In genomic region chr20:36305602-36306556, GRCh38 we compare ENCODE assay signal across 8 cellular contexts. TPM values are rescaled to one million over a fixed set of nuclear protein-coding genes. Genes with fewer than 3 reads are reported as not detected.
A peak's percentile ranks its signal among the peaks of the same experiment; 100 is the strongest.
DNase-seq lines count a peak whose midpoint lies in the region; ATAC-seq, FAIRE-seq and TF ChIP-seq lines count a peak whose summit lies in the region.

A gene with protein sequence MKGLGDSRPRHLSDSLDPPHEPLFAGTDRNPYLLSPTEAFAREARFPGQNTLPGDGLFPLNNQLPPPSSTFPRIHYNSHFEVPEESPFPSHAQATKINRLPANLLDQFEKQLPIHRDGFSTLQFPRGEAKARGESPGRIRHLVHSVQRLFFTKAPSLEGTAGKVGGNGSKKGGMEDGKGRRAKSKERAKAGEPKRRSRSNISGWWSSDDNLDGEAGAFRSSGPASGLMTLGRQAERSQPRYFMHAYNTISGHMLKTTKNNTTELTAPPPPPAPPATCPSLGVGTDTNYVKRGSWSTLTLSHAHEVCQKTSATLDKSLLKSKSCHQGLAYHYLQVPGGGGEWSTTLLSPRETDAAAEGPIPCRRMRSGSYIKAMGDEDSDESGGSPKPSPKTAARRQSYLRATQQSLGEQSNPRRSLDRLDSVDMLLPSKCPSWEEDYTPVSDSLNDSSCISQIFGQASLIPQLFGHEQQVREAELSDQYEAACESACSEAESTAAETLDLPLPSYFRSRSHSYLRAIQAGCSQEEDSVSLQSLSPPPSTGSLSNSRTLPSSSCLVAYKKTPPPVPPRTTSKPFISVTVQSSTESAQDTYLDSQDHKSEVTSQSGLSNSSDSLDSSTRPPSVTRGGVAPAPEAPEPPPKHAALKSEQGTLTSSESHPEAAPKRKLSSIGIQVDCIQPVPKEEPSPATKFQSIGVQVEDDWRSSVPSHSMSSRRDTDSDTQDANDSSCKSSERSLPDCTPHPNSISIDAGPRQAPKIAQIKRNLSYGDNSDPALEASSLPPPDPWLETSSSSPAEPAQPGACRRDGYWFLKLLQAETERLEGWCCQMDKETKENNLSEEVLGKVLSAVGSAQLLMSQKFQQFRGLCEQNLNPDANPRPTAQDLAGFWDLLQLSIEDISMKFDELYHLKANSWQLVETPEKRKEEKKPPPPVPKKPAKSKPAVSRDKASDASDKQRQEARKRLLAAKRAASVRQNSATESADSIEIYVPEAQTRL (plus strand): TSS chr20:36306339. CDS start chr20:36431718, 125,379 bp downstream.

- no peak within 1 kb of the TSS for H3K9ac ChIP-seq in BLaER1 treated with 17β-estradiol and CSF1 and Interleukin-3, amounts not matched to agents 10 nM and 100 nM
- no peak within 1 kb of the TSS for H3K9ac ChIP-seq in endothelial cell of umbilical vein (replicated peaks; ENCODE audit: extremely low read depth, insufficient read depth, low read length)

- H3K4me2 ChIP-seq in BLaER1 treated with 17β-estradiol and CSF1 and Interleukin-3, amounts not matched to agents 10 nM and 100 nM, result peak within 1 kb of the TSS; percentile 45 to 78 (median 60); a peak in 19 of 22 replicates
- H3K4me2 ChIP-seq in endothelial cell of umbilical vein (ENCODE audit: insufficient read depth, low read length), result no peak within 1 kb of the TSS

- no peaks in the 10 kb centered on the region for H3K79me2 ChIP-seq in endothelial cell of umbilical vein (ENCODE audit: control insufficient read depth, insufficient read depth, low read length)

- no peaks in the 10 kb centered on the region for H3K9me1 ChIP-seq in endothelial cell of umbilical vein (replicated peaks; ENCODE audit: control insufficient read depth, extremely low read depth, insufficient read depth, low read length)

- BruUV-seq in endothelial cell of umbilical vein (replicated peaks; lab: Mats Ljungman, UMichigan), result no TSS peak

- H3K27me3 ChIP-seq in BLaER1 treated with 17β-estradiol and CSF1 and Interleukin-3, amounts not matched to agents 10 nM and 100 nM, result peaks cover 63 to 90% (median 81%) of the 10 kb centered on the region in 11 experiments
- H3K27me3 ChIP-seq in endothelial cell of umbilical vein (ENCODE audit: control insufficient read depth in 2 of 2, insufficient read depth in 2 of 2, low read length in 2 of 2), result peaks cover 57 to 64% of the 10 kb centered on the region in 2 experiments

- TF ChIP-seq POLR2A in endothelial cell of umbilical vein (IDR thresholded peaks at IDR 0.05; ENCODE audit: low read depth, low read length), result no peak

- no peaks in the 10 kb centered on the region for H3K36me3 Mint-ChIP-seq in natural killer cell

- no peaks in the 10 kb centered on the region for H3K9me3 ChIP-seq in BLaER1 treated with 17β-estradiol and CSF1 and Interleukin-3, amounts not matched to agents 10 nM and 100 nM (replicated peaks in 1 of 11)
- no peaks in the 10 kb centered on the region for H3K9me3 ChIP-seq in endothelial cell of umbilical vein (replicated peaks; ENCODE audit: control insufficient read depth, insufficient read depth, low read length)

- dilution Hi-C loops in endothelial cell of umbilical vein (cut with MboI; ENCODE audit: extremely low pct_ligation_motif_present, low sequenced_read_pairs), result no loop called here

- no peaks in the 10 kb centered on the region for H3K36me3 ChIP-seq in BLaER1 treated with 17β-estradiol and CSF1 and Interleukin-3, amounts not matched to agents 10 nM and 100 nM
- no peaks in the 10 kb centered on the region for H3K36me3 ChIP-seq in endothelial cell of umbilical vein (ENCODE audit: control insufficient read depth in 2 of 2, extremely low read depth in 1 of 2, insufficient read depth in 2 of 2, low read length in 2 of 2)

- POLR2A ChIA-PET in endothelial cell of umbilical vein (lab: Charles Lee), result no interaction called here

- H3K9me3 Mint-ChIP-seq in natural killer cell, result no peaks in the 10 kb centered on the region

- H3K27ac Mint-ChIP-seq in natural killer cell, result no peak within 1 kb of the TSS

- TF ChIP-seq CTCF in endothelial cell of umbilical vein (IDR thresholded peaks at IDR 0.05; ENCODE audit: extremely low read depth in 1 of 2, insufficient read depth in 1 of 2, low read depth in 1 of 2, low read length in 2 of 2) (no peak), natural killer cell (IDR thresholded peaks at IDR 0.05) (no peak)

- FAIRE-seq in endothelial cell of umbilical vein (lab: Jason Lieb, UNC), result no peak

- peak in 1 of 3 donors; percentile 38 for ATAC-seq in natural killer cell
- ATAC-seq in HG02642 (IDR thresholded peaks at IDR 0.05; ENCODE audit: poor library complexity, unreplicated experiment), result no peak

- CTCF ChIA-PET in endothelial cell of umbilical vein (lab: Charles Lee), result no interaction called here

- H3K4me3 ChIP-seq in BLaER1 treated with 17β-estradiol and CSF1 and Interleukin-3, amounts not matched to agents 10 nM and 100 nM, result peak within 1 kb of the TSS in 9 of 10 experiments; percentile 25 to 58 (median 43); a peak in 15 of 20 replicates
- H3K4me3 ChIP-seq in endothelial cell of umbilical vein (replicated peaks in 1 of 3; ENCODE audit: insufficient read depth in 1 of 3, low read depth in 1 of 3, low read length in 3 of 3), result peak within 1 kb of the TSS in 1 of 3 experiments; percentile 15

- DNase-seq in NCI-H69 (lab: John Stamatoyannopoulos, UW), result peak; percentile 53
- DNase-seq in endothelial cell of umbilical vein (ENCODE audit: low read depth, low spot score), result no peak
- no peak for DNase-seq in natural killer cell
- no peak for DNase-seq in 8988T
- DNase-seq in hippocampal formation (lab: John Stamatoyannopoulos, UW), result no peak
- DNase-seq in activated gamma-delta T cell (lab: John Stamatoyannopoulos, UW), result no peak

- H3K4me1 Mint-ChIP-seq in natural killer cell, result peaks cover 5 to 6% of the 10 kb centered on the region in 2 donors

- peak within 1 kb of the TSS; percentile 72 for H3K4me3 Mint-ChIP-seq in natural killer cell

- intact Hi-C loops in endothelial cell of umbilical vein (cut with micrococcal nuclease), result no loop called here
- intact Hi-C loops in natural killer cell (cut with micrococcal nuclease), result no loop called here

- H3K27me3 Mint-ChIP-seq in natural killer cell (ENCODE audit: low read depth in 2 of 2), result peaks cover 62 to 68% of the 10 kb centered on the region in 2 donors

- H3K4me1 ChIP-seq in BLaER1 treated with 17β-estradiol and CSF1 and Interleukin-3, amounts not matched to agents 10 nM and 100 nM, result peaks cover 0 to 17% (median 4%) of the 10 kb centered on the region in 10 experiments; a peak in 8 of 20 replicates
- H3K4me1 ChIP-seq in endothelial cell of umbilical vein (ENCODE audit: control insufficient read depth, extremely low read depth, insufficient read depth, low read length), result peaks cover 5% of the 10 kb centered on the region

- peaks cover 0 to 35% (median 11%) of the 10 kb centered on the region in 11 experiments; a peak in 11 of 22 replicates for H4K20me1 ChIP-seq in BLaER1 treated with 17β-estradiol and CSF1 and Interleukin-3, amounts not matched to agents 10 nM and 100 nM
- H4K20me1 ChIP-seq in endothelial cell of umbilical vein (replicated peaks; ENCODE audit: control insufficient read depth, extremely low read depth, insufficient read depth, low read length), result no peaks in the 10 kb centered on the region

- no peak within 1 kb of the TSS for H2AFZ ChIP-seq in endothelial cell of umbilical vein (ENCODE audit: low read depth, low read length)

- H3K27ac ChIP-seq in BLaER1 treated with 17β-estradiol and CSF1 and Interleukin-3, amounts not matched to agents 10 nM and 100 nM, result no peak within 1 kb of the TSS
- H3K27ac ChIP-seq in endothelial cell of umbilical vein (ENCODE audit: insufficient read depth, low read depth, low read length), result no peak within 1 kb of the TSS

TF ChIP-seq in endothelial cell of umbilical vein, 7 proteins besides CTCF, POLR2A, EP300 and RAD21:
- TF ChIP-seq GATA2 (IDR thresholded peaks at IDR 0.05; ENCODE audit: insufficient read depth, insufficient read length, low read depth, low read length) (no peak), EZH2 (IDR thresholded peaks at IDR 0.05; ENCODE audit: borderline replicate concordance, low read depth, low read length, severe bottlenecking) (peak; percentile 61)

RNA-seq across cellular contexts. Expression of the gene that starts here (rescaled TPM):
- total RNA-seq in endothelial cell of umbilical vein, result 125 and 130 TPM in 2 replicates
- 57.5 and 62.3 TPM in 2 replicates for polyA plus RNA-seq in endothelial cell of umbilical vein
- 44.1 and 53.1 TPM in 2 replicates for polyA plus RNA-seq in endothelial cell of umbilical vein (2011; cell fraction: cytosol; rRNA removed)
- 90.3 and 92.7 TPM in 2 replicates for polyA plus RNA-seq in endothelial cell of umbilical vein (2011; cell fraction: nucleus; rRNA removed)
- 72.4 and 87.8 TPM in 2 replicates for polyA plus RNA-seq in endothelial cell of umbilical vein (2012)
- polyA minus RNA-seq in endothelial cell of umbilical vein, result 47.1 and 48.2 TPM in 2 replicates
- 21.2 TPM for polyA minus RNA-seq in endothelial cell of umbilical vein (2011; cell fraction: cytosol; rRNA and poly(A)+ RNA removed)
- polyA minus RNA-seq in endothelial cell of umbilical vein (2011; cell fraction: nucleus; rRNA and poly(A)+ RNA removed), result 47.7 and 51.3 TPM in 2 replicates
- total RNA-seq in natural killer cell, result 10 to 100 TPM; 47.9 to 51.6 (median 51.2) TPM
